11 cellular contexts compared by ENCODE assay signal in genomic region chr16:87828071-87828971, GRCh38. TPM values are rescaled to one million over a fixed set of nuclear protein-coding genes. Genes with fewer than 3 reads are reported as not detected.
DNase-seq lines count a peak whose midpoint lies in the region; ATAC-seq, FAIRE-seq and TF ChIP-seq lines count a peak whose summit lies in the region.
"Had no signal": no experiment of that assay in that cellular context is flagged by ENCODE, and none has a peak within 500 bp of the region (broad histone marks: within the 10 kb centered on the region; RNA-seq: fewer than 3 reads in every experiment).

No MANE protein-coding gene starts in this region.

- DNase-seq in NCI-H748 (lab: John Stamatoyannopoulos, UW; ENCODE audit: unreplicated experiment) (peak; percentile 4), NCI-H748 treated with DMSO at 0.1 percent for 48 hours (lab: John Stamatoyannopoulos, UW) (no peak), Karpas-422 (peak; percentile 86), activated T-cell treated with anti-CD3 and anti-CD28 coated beads for 4 hours (peak; percentile 40), HepG2 (ENCODE audit: low spot score) (no peak), type B pancreatic cell (ENCODE audit: extremely low spot score, unreplicated experiment) (no peak), nucleus accumbens (lab: John Stamatoyannopoulos, UW) (no peak), A172 (ENCODE audit: low spot score) (no peak)
- DNase-seq: adrenal gland; AML-193; NK-92 treated with Interleukin-12 subunit alpha and Interleukin-12 subunit beta, amount 100 ng/mL, for 24 hours had no signal

- 88% methylated on average over 4 of the region's 20 CpGs for WGBS in HepG2 (ENCODE audit: low lambda C conversion rate)

- H3K36me3 Mint-ChIP-seq in type B pancreatic cell, result no peaks in the 10 kb centered on the region

- H3K27ac ChIP-seq in Karpas-422 (ENCODE audit: low read length) (peak overlapping the region; percentile 65), HepG2 (ENCODE audit: extremely low read length, insufficient read depth, low read length) (no peak overlapping the region)
- H3K27ac ChIP-seq: adrenal gland had no signal

- H3K4me3 Mint-ChIP-seq in type B pancreatic cell, result no peak overlapping the region

- TF ChIP-seq EP300 in HepG2 (IDR thresholded peaks at IDR 0.05; ENCODE audit: low read depth in 2 of 2, low read length in 2 of 2) (no peak), HepG2 (CRISPR knock-in tag; IDR thresholded peaks at IDR 0.05; ENCODE audit: borderline replicate concordance) (no peak)

- peak in 1 of 2 experiments; percentile 35; a peak in 2 of 4 replicates for TF ChIP-seq POLR2A in HepG2 (IDR thresholded peaks at IDR 0.05; ENCODE audit: insufficient read depth in 1 of 2, low read depth in 2 of 2, low read length in 2 of 2)

- no peak overlapping the region for H3K4me2 ChIP-seq in Karpas-422 (ENCODE audit: low read depth, low read length, poor library complexity, severe bottlenecking)
- no peak overlapping the region for H3K4me2 ChIP-seq in HepG2 (ENCODE audit: low read depth, low read length)

- no peaks in the 10 kb centered on the region for H3K27me3 Mint-ChIP-seq in type B pancreatic cell

- BruUV-seq in HepG2 (replicated peaks; lab: Mats Ljungman, UMichigan), result no TSS peak

- intact Hi-C loops in HepG2 (cut with micrococcal nuclease; ENCODE audit: unreplicated experiment), result loop anchor here (5.0 kb wide), 1 partner anchor 51 kb away; no protein-coding TSS in a partner anchor

- 0 out of 2 replicates have a peak, but pooled peaks have one; percentile 29 for TF ChIP-seq CTCF in HepG2 (CRISPR knock-in tag; IDR thresholded peaks at IDR 0.05)
- no peak for TF ChIP-seq CTCF in type B pancreatic cell (conservative IDR thresholded peaks at IDR 0.05)

- POLR2A ChIA-PET in HepG2 (lab: Yijun Ruan, JAX), result interaction anchor here (0.8 to 3.5 kb wide), 7 partner anchors 15 to 42 kb away, joined by 3 to 20 read pairs (median 4); no protein-coding TSS in a partner anchor

- H3K79me2 ChIP-seq in Karpas-422 (ENCODE audit: low read length), result no peaks in the 10 kb centered on the region
- no peaks in the 10 kb centered on the region for H3K79me2 ChIP-seq in HepG2 (ENCODE audit: insufficient read depth, low read length)

- H3K36me3 ChIP-seq in Karpas-422 (ENCODE audit: insufficient read depth, low read length) (peaks cover 43% of the 10 kb centered on the region), HepG2 (replicated peaks in 1 of 2; ENCODE audit: control insufficient read depth in 1 of 2, insufficient read depth in 2 of 2, low read length in 2 of 2) (peaks cover 32 to 33% of the 10 kb centered on the region in 2 experiments)
- H3K36me3 ChIP-seq: adrenal gland had no signal

- H3K4me1 ChIP-seq in Karpas-422 (ENCODE audit: low read length), result peaks cover 76% of the 10 kb centered on the region
- peaks cover 49% of the 10 kb centered on the region for H3K4me1 ChIP-seq in HepG2 (ENCODE audit: insufficient read depth, low read length)
- H3K4me1 ChIP-seq: adrenal gland had no signal

- H3K4me3 ChIP-seq in Karpas-422 (ENCODE audit: low read length), result no peak overlapping the region
- H3K4me3 ChIP-seq in HepG2 (replicated peaks in 1 of 3; ENCODE audit: insufficient read depth in 1 of 3, low read depth in 2 of 3, low read length in 3 of 3), result no peak overlapping the region
- H3K4me3 ChIP-seq: adrenal gland had no signal

- H3K9me2 ChIP-seq in Karpas-422 (replicated peaks; ENCODE audit: insufficient read depth, low read length), result no peaks in the 10 kb centered on the region

- TF ChIP-seq RAD21 in HepG2 (CRISPR knock-in tag; IDR thresholded peaks at IDR 0.05), result no peak

- H2AFZ ChIP-seq in Karpas-422 (ENCODE audit: low read length), result no peak overlapping the region
- no peak overlapping the region for H2AFZ ChIP-seq in HepG2 (ENCODE audit: low read length)

- peak; percentile 10 for ATAC-seq in HepG2

- no peaks in the 10 kb centered on the region for H3K27me3 ChIP-seq in Karpas-422 (ENCODE audit: low read length)
- H3K27me3 ChIP-seq in HepG2 (ENCODE audit: control insufficient read depth in 1 of 2, insufficient read depth in 2 of 2, low read length in 2 of 2), result peaks cover 6 to 24% of the 10 kb centered on the region in 2 experiments; a peak in 4 of 5 replicates
- H3K27me3 ChIP-seq: adrenal gland had no signal

- FAIRE-seq in HepG2 (lab: Jason Lieb, UNC), result no peak

- H3K9me3 ChIP-seq in Karpas-422 (ENCODE audit: low read length) (no peaks in the 10 kb centered on the region), HepG2 (ENCODE audit: low read length) (no peaks in the 10 kb centered on the region)
- H3K9me3 ChIP-seq: adrenal gland had no signal

- H3K9ac ChIP-seq in Karpas-422 (ENCODE audit: low read length) (no peak overlapping the region), HepG2 (ENCODE audit: insufficient read depth, low read depth, low read length) (no peak overlapping the region)

- CTCF ChIA-PET in HepG2 (lab: Yijun Ruan, JAX; ENCODE audit: low intra/inter-chr PET ratio, low total read pairs), result interaction anchor here (0.7 to 0.9 kb wide), 2 partner anchors 49 to 50 kb away, joined by 3 read pairs; no protein-coding TSS in a partner anchor

- in situ Hi-C loops in HepG2 (cut with HindIII; ENCODE audit: extremely low pct_ligation_motif_present, low pct_unique_long_range_greater_than_20kb), result no loop called here

- H3K9me3 Mint-ChIP-seq in type B pancreatic cell, result no peaks in the 10 kb centered on the region

- H4K20me1 ChIP-seq in Karpas-422 (ENCODE audit: insufficient read depth, low read depth, low read length) (peaks cover 37% of the 10 kb centered on the region), HepG2 (ENCODE audit: insufficient read depth, low read length) (no peaks in the 10 kb centered on the region; the same call in 1 of the 2 replicates)

- no peaks in the 10 kb centered on the region for H3K4me1 Mint-ChIP-seq in type B pancreatic cell (ENCODE audit: unreplicated experiment)

- no peak overlapping the region for H3K27ac Mint-ChIP-seq in type B pancreatic cell

TF ChIP-seq in HepG2, 621 proteins besides CTCF, POLR2A, EP300 and RAD21 (continues in another document):
- peak; percentile 73 for TF ChIP-seq POLR2G (IDR thresholded peaks at IDR 0.05; ENCODE audit: low read depth, low read length)
- no peak for TF ChIP-seq NR0B2 (CRISPR knock-in tag; IDR thresholded peaks at IDR 0.05)
- 0 out of 2 replicates have a peak, but pooled peaks have one; percentile 18 for TF ChIP-seq ZC3H13 (CRISPR knock-in tag; IDR thresholded peaks at IDR 0.05)
- 0 out of 2 replicates have a peak, but pooled peaks have one; percentile 42 for TF ChIP-seq PAF1 (CRISPR knock-in tag; IDR thresholded peaks at IDR 0.05)
- TF ChIP-seq ZEB1 (IDR thresholded peaks at IDR 0.05; ENCODE audit: insufficient replicate concordance, low read depth), result peak; percentile 23
- no peak for TF ChIP-seq E2F1 (CRISPR knock-in tag; IDR thresholded peaks at IDR 0.05)
- TF ChIP-seq RFX3 (CRISPR knock-in tag; IDR thresholded peaks at IDR 0.05), result no peak
- no peak for TF ChIP-seq MAFF (IDR thresholded peaks at IDR 0.05; ENCODE audit: low read depth, low read length)
- TF ChIP-seq ZNF367 (CRISPR knock-in tag; IDR thresholded peaks at IDR 0.05; ENCODE audit: borderline replicate concordance), result no peak
- no peak for TF ChIP-seq FLYWCH1 (CRISPR knock-in tag; IDR thresholded peaks at IDR 0.05)
- TF ChIP-seq RARA (CRISPR knock-in tag; IDR thresholded peaks at IDR 0.05), result no peak
- no peak for TF ChIP-seq ZNF543 (CRISPR knock-in tag; IDR thresholded peaks at IDR 0.05)

RNA-seq across cellular contexts. Expression of gene SLC7A5, which starts 41.0 kb away (rescaled TPM):
- 163 and 177 TPM in 2 replicates for total RNA-seq in Karpas-422 (2014; rRNA removed; shearing (Covaris generic); ENCODE audit: low replicate concordance)
- total RNA-seq in HepG2 (2016; rRNA removed; fragmentation: Illumina TruSeq; extraction: Trizol) (84.4 and 155 TPM in 2 replicates), type B pancreatic cell (ENCODE audit: low replicate concordance) (40.4 and 51.2 TPM in 2 replicates)
- total RNA-seq in HepG2 (2016; cell fraction: cytosol; rRNA removed; fragmentation: Illumina TruSeq; extraction: Trizol; ENCODE audit: low read depth), result 20.4 and 21.0 TPM in 2 replicates
- 65.4 and 165 TPM in 2 replicates for total RNA-seq in HepG2 (2016; cell fraction: insoluble cytoplasmic fraction; rRNA removed; fragmentation: Illumina TruSeq; extraction: Trizol)
- 76.8 and 82.0 TPM in 2 replicates for total RNA-seq in HepG2 (2016; cell fraction: membrane; rRNA removed; fragmentation: Illumina TruSeq; extraction: Trizol)
- 144 and 171 TPM in 2 replicates for total RNA-seq in HepG2 (2016; cell fraction: nucleus; rRNA removed; fragmentation: Illumina TruSeq; extraction: Trizol)
- polyA plus RNA-seq in HepG2 (2011; rRNA removed), result 79.6 and 84.0 TPM in 2 replicates
- 58.4 and 80.8 TPM in 2 replicates for polyA plus RNA-seq in HepG2 (2011; cell fraction: cytosol; rRNA removed)
- polyA plus RNA-seq in HepG2 (2011; cell fraction: nucleus; rRNA removed), result 118 and 147 TPM in 2 replicates
- polyA plus RNA-seq in HepG2 (2012), result 135 and 207 TPM in 2 replicates
- 17.8 and 19.1 TPM in 2 replicates for polyA plus RNA-seq in HepG2 (2016; cell fraction: cytosol; fragmentation: Illumina TruSeq; extraction: Trizol; ENCODE audit: low read depth)
- 93.2 and 121 TPM in 2 replicates for polyA plus RNA-seq in HepG2 (2016; cell fraction: insoluble cytoplasmic fraction; fragmentation: Illumina TruSeq; extraction: Trizol; ENCODE audit: low read depth)
- polyA plus RNA-seq in HepG2 (2016; cell fraction: membrane; fragmentation: Illumina TruSeq; extraction: Trizol; ENCODE audit: low read depth), result 56.5 and 59.3 TPM in 2 replicates
- polyA plus RNA-seq in HepG2 (2016; cell fraction: nucleus; fragmentation: Illumina TruSeq; extraction: Trizol; ENCODE audit: insufficient read depth, low read depth), result 307 and 313 TPM in 2 replicates
- polyA minus RNA-seq in HepG2 (2011; rRNA and poly(A)+ RNA removed; ENCODE audit: low replicate concordance), result 157 and 170 TPM in 2 replicates
- 88.7 and 88.8 TPM in 2 replicates for polyA minus RNA-seq in HepG2 (2011; cell fraction: cytosol; rRNA and poly(A)+ RNA removed)
- 35.7 and 42.5 TPM in 2 replicates for polyA minus RNA-seq in HepG2 (2011; cell fraction: nucleus; rRNA and poly(A)+ RNA removed)
- total RNA-seq in A172 (2014; rRNA removed; shearing (Covaris generic)), result 75.8 and 85.2 TPM in 2 replicates

Comparison
In these comparisons a context has a peak if more than half of its experiments do, and no peak if none do; other contexts are left out.
1. DNase-seq: peak in NCI-H748 (single experiment), Karpas-422 (single experiment) and activated T-cell treated with anti-CD3 and anti-CD28 coated beads for 4 hours (single experiment); none in NCI-H748 treated with DMSO at 0.1 percent for 48 hours (single experiment), HepG2 (single experiment), type B pancreatic cell (single experiment), nucleus accumbens (0 of 56) and A172 (single experiment).